ENCODE assay signal across 2 cellular contexts in the genomic region with DNA sequence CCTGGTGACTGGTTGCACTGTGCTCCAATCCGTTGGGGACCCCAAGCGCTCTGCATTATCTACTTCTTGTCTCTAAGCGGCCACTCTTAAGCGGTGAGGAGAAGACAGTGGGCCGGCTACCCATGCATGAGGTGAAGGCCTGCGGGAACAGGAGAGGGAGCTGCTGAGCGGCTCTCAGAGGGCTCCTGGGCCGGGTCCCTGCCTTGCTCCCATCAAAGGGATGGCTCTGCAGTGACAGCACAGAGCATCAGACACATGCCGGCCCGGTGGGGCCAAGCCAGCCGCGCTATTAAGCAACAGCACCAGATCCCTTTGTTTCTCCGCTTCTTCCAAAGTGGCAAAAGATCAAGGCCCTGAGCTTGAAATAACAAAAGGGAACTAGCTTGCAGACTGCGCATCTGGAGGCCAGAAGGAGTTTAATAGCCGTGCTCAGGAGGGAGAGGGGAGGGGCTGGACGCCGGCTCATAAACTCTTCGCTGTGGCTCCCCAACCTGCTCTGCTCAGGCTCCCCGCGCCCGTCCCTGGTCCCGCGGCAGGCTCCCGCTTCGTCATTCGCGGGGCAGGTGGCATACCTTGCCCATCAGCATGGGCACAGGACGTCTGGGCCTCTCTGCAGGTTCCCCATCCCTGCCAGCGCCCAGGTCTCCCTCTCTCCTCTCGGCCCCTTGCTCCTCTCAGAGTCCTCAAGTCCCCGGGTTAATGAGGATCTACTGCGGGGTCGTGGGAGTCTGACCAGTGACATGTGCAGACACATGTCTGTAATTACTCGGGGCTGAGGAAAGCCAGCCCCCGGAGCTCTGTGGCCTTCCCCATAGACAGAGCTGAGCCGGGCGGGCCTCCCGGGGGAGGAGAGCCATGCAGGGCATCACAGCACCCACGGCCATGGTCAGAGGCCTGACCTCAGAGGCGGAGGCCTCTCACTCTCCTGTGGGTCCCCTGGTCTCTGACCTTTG.
TF ChIP-seq lines count a peak whose summit lies in the region.

No MANE protein-coding gene starts in this region.

TF ChIP-seq in A549, 52 proteins besides CTCF, POLR2A, EP300 and RAD21:
- TF ChIP-seq, protein P1, sequence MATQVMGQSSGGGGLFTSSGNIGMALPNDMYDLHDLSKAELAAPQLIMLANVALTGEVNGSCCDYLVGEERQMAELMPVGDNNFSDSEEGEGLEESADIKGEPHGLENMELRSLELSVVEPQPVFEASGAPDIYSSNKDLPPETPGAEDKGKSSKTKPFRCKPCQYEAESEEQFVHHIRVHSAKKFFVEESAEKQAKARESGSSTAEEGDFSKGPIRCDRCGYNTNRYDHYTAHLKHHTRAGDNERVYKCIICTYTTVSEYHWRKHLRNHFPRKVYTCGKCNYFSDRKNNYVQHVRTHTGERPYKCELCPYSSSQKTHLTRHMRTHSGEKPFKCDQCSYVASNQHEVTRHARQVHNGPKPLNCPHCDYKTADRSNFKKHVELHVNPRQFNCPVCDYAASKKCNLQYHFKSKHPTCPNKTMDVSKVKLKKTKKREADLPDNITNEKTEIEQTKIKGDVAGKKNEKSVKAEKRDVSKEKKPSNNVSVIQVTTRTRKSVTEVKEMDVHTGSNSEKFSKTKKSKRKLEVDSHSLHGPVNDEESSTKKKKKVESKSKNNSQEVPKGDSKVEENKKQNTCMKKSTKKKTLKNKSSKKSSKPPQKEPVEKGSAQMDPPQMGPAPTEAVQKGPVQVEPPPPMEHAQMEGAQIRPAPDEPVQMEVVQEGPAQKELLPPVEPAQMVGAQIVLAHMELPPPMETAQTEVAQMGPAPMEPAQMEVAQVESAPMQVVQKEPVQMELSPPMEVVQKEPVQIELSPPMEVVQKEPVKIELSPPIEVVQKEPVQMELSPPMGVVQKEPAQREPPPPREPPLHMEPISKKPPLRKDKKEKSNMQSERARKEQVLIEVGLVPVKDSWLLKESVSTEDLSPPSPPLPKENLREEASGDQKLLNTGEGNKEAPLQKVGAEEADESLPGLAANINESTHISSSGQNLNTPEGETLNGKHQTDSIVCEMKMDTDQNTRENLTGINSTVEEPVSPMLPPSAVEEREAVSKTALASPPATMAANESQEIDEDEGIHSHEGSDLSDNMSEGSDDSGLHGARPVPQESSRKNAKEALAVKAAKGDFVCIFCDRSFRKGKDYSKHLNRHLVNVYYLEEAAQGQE (IDR thresholded peaks at IDR 0.05), result no peak
- TF ChIP-seq GATA3 (IDR thresholded peaks at IDR 0.05; ENCODE audit: borderline replicate concordance) (no peak), ZFP36 (IDR thresholded peaks at IDR 0.05; ENCODE audit: borderline replicate concordance, partially characterized antibody) (no peak), FOSL2 (IDR thresholded peaks at IDR 0.05) (no peak), FOSL2 (CRISPR knock-in tag; IDR thresholded peaks at IDR 0.05) (no peak), SREBF2 (IDR thresholded peaks at IDR 0.05) (no peak), MAFK (IDR thresholded peaks at IDR 0.05; ENCODE audit: partially characterized antibody) (no peak), POLR2AphosphoS2 (conservative IDR thresholded peaks at IDR 0.05; ENCODE audit: low read length) (no peak)
- TF ChIP-seq, protein P2, sequence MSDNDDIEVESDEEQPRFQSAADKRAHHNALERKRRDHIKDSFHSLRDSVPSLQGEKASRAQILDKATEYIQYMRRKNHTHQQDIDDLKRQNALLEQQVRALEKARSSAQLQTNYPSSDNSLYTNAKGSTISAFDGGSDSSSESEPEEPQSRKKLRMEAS (IDR thresholded peaks at IDR 0.05), result no peak
- TF ChIP-seq, protein P3, sequence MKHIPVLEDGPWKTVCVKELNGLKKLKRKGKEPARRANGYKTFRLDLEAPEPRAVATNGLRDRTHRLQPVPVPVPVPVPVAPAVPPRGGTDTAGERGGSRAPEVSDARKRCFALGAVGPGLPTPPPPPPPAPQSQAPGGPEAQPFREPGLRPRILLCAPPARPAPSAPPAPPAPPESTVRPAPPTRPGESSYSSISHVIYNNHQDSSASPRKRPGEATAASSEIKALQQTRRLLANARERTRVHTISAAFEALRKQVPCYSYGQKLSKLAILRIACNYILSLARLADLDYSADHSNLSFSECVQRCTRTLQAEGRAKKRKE (CRISPR knock-in tag; IDR thresholded peaks at IDR 0.05; ENCODE audit: low read depth), result no peak
- TF ChIP-seq, protein P4, sequence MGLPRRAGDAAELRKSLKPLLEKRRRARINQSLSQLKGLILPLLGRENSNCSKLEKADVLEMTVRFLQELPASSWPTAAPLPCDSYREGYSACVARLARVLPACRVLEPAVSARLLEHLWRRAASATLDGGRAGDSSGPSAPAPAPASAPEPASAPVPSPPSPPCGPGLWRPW (IDR thresholded peaks at IDR 0.05), result no peak

TF ChIP-seq in H1, 55 proteins besides CTCF, POLR2A, EP300 and RAD21:
- TF ChIP-seq CEBPB (IDR thresholded peaks at IDR 0.05; ENCODE audit: low read depth, low read length), result peak; percentile 57
- TF ChIP-seq POU5F1 (IDR thresholded peaks at IDR 0.05; ENCODE audit: low read depth, low read length), result no peak
